In the genomic region with DNA sequence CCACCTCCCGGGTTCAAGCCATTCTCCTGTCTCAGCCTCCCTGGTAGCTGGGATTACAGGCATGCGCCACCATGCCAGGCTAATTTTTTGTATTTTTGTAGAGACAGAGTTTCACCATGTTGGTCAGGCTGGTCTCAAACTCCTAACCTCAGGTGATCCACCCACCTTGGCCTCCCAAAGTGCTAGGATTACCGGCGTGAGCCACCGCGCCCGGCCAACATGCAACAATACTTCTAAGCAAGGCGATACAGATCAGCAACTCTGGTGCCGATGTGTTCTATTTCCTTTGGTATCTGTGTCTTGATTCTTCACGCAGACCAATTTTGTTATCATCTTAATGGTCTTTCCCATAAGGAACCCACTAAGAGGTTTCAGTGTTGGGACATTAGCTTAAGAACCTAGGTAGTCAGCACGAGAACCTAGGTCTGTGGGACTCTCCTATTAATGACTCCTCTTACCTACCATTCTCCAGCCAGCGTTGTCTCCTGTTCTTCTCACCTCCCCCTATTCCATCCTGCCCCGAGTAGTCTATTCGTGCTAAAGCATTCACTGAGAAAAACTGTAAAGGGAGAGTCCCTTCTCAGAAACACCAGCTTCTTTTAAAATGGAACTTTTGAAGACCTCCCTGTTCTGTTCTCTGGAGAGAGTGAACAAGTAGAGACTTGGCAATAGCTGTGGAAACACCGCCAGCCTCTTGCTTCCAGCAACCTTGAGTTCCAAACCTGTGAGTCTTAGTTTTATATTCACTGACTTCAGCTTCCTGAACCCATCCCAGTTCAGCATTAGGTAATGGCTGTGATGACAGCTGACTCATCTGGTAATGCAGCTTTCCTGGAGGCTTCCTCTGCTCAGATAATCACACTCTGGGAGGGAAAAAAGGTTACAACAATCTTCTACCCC, we compare ENCODE assay signal across 9 cellular contexts.
A peak's percentile ranks its signal among the peaks of the same experiment; 100 is the strongest.
DNase-seq lines count a peak whose midpoint lies in the region; ATAC-seq, FAIRE-seq and TF ChIP-seq lines count a peak whose summit lies in the region.
"Had no signal": no experiment of that assay in that cellular context is flagged by ENCODE, and none has a peak within 500 bp of the region (broad histone marks: within the 10 kb centered on the region; RNA-seq: fewer than 3 reads in every experiment).

No MANE protein-coding gene starts in this region.

- peaks cover 0 to 2% of the 10 kb centered on the region in 2 donors for H3K36me3 ChIP-seq in mucosa of rectum (ENCODE audit: control insufficient read depth in 2 of 2, insufficient read depth in 2 of 2, low read length in 2 of 2)
- H3K36me3 ChIP-seq in naive thymus-derived CD4-positive, alpha-beta T cell (ENCODE audit: control insufficient read depth in 2 of 3, insufficient read depth in 3 of 3, low read length in 3 of 3) = no peaks in the 10 kb centered on the region

- peaks cover 0 to 3% (median 0%) of the 10 kb centered on the region in 7 donors for H3K4me1 Mint-ChIP-seq in naive thymus-derived CD4-positive, alpha-beta T cell

- H3K27me3 Mint-ChIP-seq in naive thymus-derived CD4-positive, alpha-beta T cell = no peaks in the 10 kb centered on the region

- no peak overlapping the region; the same call in 2 of the 3 replicates for H3K4me3 ChIP-seq in A549
- peak overlapping the region; percentile 11 to 32 for H3K4me3 ChIP-seq in mucosa of rectum (ENCODE audit: low read length in 2 of 2)
- no peak overlapping the region for H3K4me3 ChIP-seq in naive thymus-derived CD4-positive, alpha-beta T cell (ENCODE audit: low read length)

- POLR2A ChIA-PET in A549 (lab: Yijun Ruan, JAX) = interaction anchor here (2.5 kb wide), 1 partner anchor 61 kb away, joined by 11 read pairs; a partner anchor contains a TSS
- POLR2A ChIA-PET in naive thymus-derived CD4-positive, alpha-beta T cell (lab: Charles Lee) = no interaction called here

- H3K27ac Mint-ChIP-seq in naive thymus-derived CD4-positive, alpha-beta T cell = no peak overlapping the region

- no peaks in the 10 kb centered on the region for H3K27me3 ChIP-seq in mucosa of rectum (ENCODE audit: control insufficient read depth in 2 of 2, insufficient read depth in 2 of 2, low read length in 2 of 2)
- H3K27me3 ChIP-seq in naive thymus-derived CD4-positive, alpha-beta T cell (ENCODE audit: control insufficient read depth in 2 of 2, insufficient read depth in 2 of 2, low read length in 2 of 2) = no peaks in the 10 kb centered on the region

- peak overlapping the region; percentile 70 to 83 for H3K27ac ChIP-seq in A549
- peak overlapping the region; percentile 90 to 93 for H3K27ac ChIP-seq in mucosa of rectum (ENCODE audit: low read depth in 2 of 2, low read length in 2 of 2)
- H3K27ac ChIP-seq in naive thymus-derived CD4-positive, alpha-beta T cell (ENCODE audit: low read depth, low read length) = no peak overlapping the region

- ATAC-seq in A549 = peak; percentile 95 to 99
- no peak for ATAC-seq in naive thymus-derived CD4-positive, alpha-beta T cell

- TF ChIP-seq CTCF in A549 (IDR thresholded peaks at IDR 0.05) = no peak

- peak in 1 of 2 experiments; percentile 29; a peak in 2 of 5 replicates for TF ChIP-seq EP300 in A549 (IDR thresholded peaks at IDR 0.05)

- H3K4me3 Mint-ChIP-seq in naive thymus-derived CD4-positive, alpha-beta T cell = no peak overlapping the region

- no peak for TF ChIP-seq POLR2A in A549 (IDR thresholded peaks at IDR 0.05; ENCODE audit: low read length)

- H3K36me3 Mint-ChIP-seq in naive thymus-derived CD4-positive, alpha-beta T cell = peaks cover 0 to 18% (median 6%) of the 10 kb centered on the region in 5 donors

- intact Hi-C loops in naive thymus-derived CD4-positive, alpha-beta T cell (cut with micrococcal nuclease) = no loop called here

- TF ChIP-seq RAD21 in A549 (conservative IDR thresholded peaks at IDR 0.05 in 1 of 2, IDR thresholded peaks at IDR 0.05 in 1 of 2) = no peak

- DNase-seq in A549 (ENCODE audit: low read depth in 1 of 2, low spot score in 1 of 2) (peak; percentile 80 to 88), LHCN-M2 (ENCODE audit: low read depth) (peak; percentile 87), dermis microvascular lymphatic vessel endothelial cell (ENCODE audit: low read depth in 2 of 2) (peak; percentile 23 to 93), NCI-H82 treated with DMSO at 0.1 percent for 48 hours (lab: John Stamatoyannopoulos, UW; ENCODE audit: unreplicated experiment) (no peak), T-helper 1 cell (no peak), NCI-H1417 (lab: John Stamatoyannopoulos, UW) (no peak)
- no peak for DNase-seq in naive thymus-derived CD4-positive, alpha-beta T cell
- DNase-seq: activated CD8-positive, alpha-beta memory T cell treated with anti-CD3 and anti-CD28 coated beads, Interleukin-2, amount 50 U/mL, for 48 hours had no signal

- H3K9me3 Mint-ChIP-seq in naive thymus-derived CD4-positive, alpha-beta T cell = peaks cover 0 to 5% (median 0%) of the 10 kb centered on the region in 11 donors

- peaks cover 30% of the 10 kb centered on the region for H3K4me1 ChIP-seq in A549
- H3K4me1 ChIP-seq in mucosa of rectum (ENCODE audit: control insufficient read depth in 2 of 2, insufficient read depth in 2 of 2, low read length in 2 of 2) = peaks cover 0 to 16% of the 10 kb centered on the region in 2 donors
- H3K4me1 ChIP-seq in naive thymus-derived CD4-positive, alpha-beta T cell (ENCODE audit: control insufficient read depth in 2 of 2, insufficient read depth in 2 of 2, low read length in 2 of 2) = no peaks in the 10 kb centered on the region

- peak; percentile 68 for FAIRE-seq in A549 (lab: Jason Lieb, UNC)

- 66% methylated on average over 15 of the region's 15 CpGs for WGBS in A549 (ENCODE audit: missing lambda C conversion rate)

- peak overlapping the region; percentile 81 for H3K4me2 ChIP-seq in A549

- CTCF ChIA-PET in A549 (lab: Yijun Ruan, JAX) = interaction anchor here (0.8 to 4.3 kb wide), 11 partner anchors 8 to 249 kb away, joined by 3 to 27 read pairs (median 4); no protein-coding TSS in a partner anchor
- CTCF ChIA-PET in naive thymus-derived CD4-positive, alpha-beta T cell (lab: Charles Lee) = interaction anchor here (0.6 to 0.9 kb wide), 2 partner anchors 59 to 807 kb away, joined by 3 read pairs; no protein-coding TSS in a partner anchor

- H3K9me3 ChIP-seq in A549 = no peaks in the 10 kb centered on the region
- no peaks in the 10 kb centered on the region for H3K9me3 ChIP-seq in mucosa of rectum (ENCODE audit: control insufficient read depth in 2 of 2, low read length in 2 of 2)
- no peaks in the 10 kb centered on the region for H3K9me3 ChIP-seq in naive thymus-derived CD4-positive, alpha-beta T cell (ENCODE audit: control insufficient read depth in 2 of 3, low read length in 3 of 3)

- peak overlapping the region; percentile 55 to 74 for H3K9ac ChIP-seq in mucosa of rectum (ENCODE audit: low read depth in 1 of 2, low read length in 2 of 2)

TF ChIP-seq in A549, 52 proteins besides CTCF, POLR2A, EP300 and RAD21:
- TF ChIP-seq, protein P1, sequence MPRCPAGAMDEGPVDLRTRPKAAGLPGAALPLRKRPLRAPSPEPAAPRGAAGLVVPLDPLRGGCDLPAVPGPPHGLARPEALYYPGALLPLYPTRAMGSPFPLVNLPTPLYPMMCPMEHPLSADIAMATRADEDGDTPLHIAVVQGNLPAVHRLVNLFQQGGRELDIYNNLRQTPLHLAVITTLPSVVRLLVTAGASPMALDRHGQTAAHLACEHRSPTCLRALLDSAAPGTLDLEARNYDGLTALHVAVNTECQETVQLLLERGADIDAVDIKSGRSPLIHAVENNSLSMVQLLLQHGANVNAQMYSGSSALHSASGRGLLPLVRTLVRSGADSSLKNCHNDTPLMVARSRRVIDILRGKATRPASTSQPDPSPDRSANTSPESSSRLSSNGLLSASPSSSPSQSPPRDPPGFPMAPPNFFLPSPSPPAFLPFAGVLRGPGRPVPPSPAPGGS (IDR thresholded peaks at IDR 0.05) = peak; percentile 32; the same call in 1 of the 3 replicates
- TF ChIP-seq JUNB (IDR thresholded peaks at IDR 0.05) = peak; percentile 81
- no peak for TF ChIP-seq CHD4 (IDR thresholded peaks at IDR 0.05; ENCODE audit: borderline replicate concordance)
- peak; percentile 44 to 80; a peak in 2 of 4 replicates for TF ChIP-seq CEBPB (IDR thresholded peaks at IDR 0.05)
- peak; percentile 91 for TF ChIP-seq FOSL2 (IDR thresholded peaks at IDR 0.05)
- TF ChIP-seq FOSL2 (CRISPR knock-in tag; IDR thresholded peaks at IDR 0.05) = peak; percentile 90
- TF ChIP-seq GATA3 (IDR thresholded peaks at IDR 0.05; ENCODE audit: borderline replicate concordance) = peak; percentile 67; the same call in 1 of the 2 replicates
- TF ChIP-seq, protein P2, sequence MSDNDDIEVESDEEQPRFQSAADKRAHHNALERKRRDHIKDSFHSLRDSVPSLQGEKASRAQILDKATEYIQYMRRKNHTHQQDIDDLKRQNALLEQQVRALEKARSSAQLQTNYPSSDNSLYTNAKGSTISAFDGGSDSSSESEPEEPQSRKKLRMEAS (IDR thresholded peaks at IDR 0.05) = peak; percentile 42; the same call in 1 of the 2 replicates
- TF ChIP-seq JUN (IDR thresholded peaks at IDR 0.05) = no peak; a peak in 1 of 5 replicates
- TF ChIP-seq, protein P3, sequence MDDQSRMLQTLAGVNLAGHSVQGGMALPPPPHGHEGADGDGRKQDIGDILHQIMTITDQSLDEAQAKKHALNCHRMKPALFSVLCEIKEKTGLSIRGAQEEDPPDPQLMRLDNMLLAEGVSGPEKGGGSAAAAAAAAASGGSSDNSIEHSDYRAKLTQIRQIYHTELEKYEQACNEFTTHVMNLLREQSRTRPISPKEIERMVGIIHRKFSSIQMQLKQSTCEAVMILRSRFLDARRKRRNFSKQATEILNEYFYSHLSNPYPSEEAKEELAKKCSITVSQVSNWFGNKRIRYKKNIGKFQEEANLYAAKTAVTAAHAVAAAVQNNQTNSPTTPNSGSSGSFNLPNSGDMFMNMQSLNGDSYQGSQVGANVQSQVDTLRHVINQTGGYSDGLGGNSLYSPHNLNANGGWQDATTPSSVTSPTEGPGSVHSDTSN (IDR thresholded peaks at IDR 0.05) = peak; percentile 62; the same call in 1 of the 2 replicates
TF ChIP-seq in A549: peak in this region for 7.

Comparison
In these comparisons a context has a peak if more than half of its experiments do, and no peak if none do; other contexts are left out.
1. DNase-seq: peak in A549 (2 of 2), LHCN-M2 (single experiment) and dermis microvascular lymphatic vessel endothelial cell (2 of 2); none in NCI-H82 treated with DMSO at 0.1 percent for 48 hours (single experiment), naive thymus-derived CD4-positive, alpha-beta T cell (0 of 9), T-helper 1 cell (0 of 5) and NCI-H1417 (0 of 3).
2. H3K4me3 ChIP-seq: peak in mucosa of rectum (2 of 2); none in A549 (single experiment) and naive thymus-derived CD4-positive, alpha-beta T cell (single experiment).